In the genomic region with DNA sequence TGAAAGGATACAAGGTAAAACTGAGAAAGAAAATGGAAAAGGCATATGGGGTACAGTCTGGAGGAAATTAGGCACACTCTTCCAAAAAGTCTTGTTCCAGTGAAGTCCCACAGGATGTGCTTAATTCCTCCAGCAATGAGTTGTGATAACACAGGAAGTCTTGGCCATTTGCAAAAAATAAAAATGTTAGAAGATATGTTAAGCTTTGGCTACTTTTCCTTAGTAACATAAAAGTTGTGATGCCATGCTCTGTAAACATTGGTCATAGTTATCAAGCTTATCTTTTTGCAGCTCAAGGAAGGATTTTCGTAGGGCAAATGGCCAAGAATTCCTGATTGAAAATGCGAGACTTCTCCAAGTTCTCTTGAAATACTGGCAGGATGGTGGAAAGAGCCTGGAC, we compare ENCODE assay signal across 17 cellular contexts. TPM values are rescaled to one million over a fixed set of nuclear protein-coding genes. Genes with fewer than 3 reads are reported as not detected.
DNase-seq lines count a peak whose midpoint lies in the region; ATAC-seq and TF ChIP-seq lines count a peak whose summit lies in the region.
"Had no signal": no experiment of that assay in that cellular context is flagged by ENCODE, and none has a peak within 500 bp of the region (broad histone marks: within the 10 kb centered on the region; RNA-seq: fewer than 3 reads in every experiment).

No MANE protein-coding gene starts in this region.

- DNase-seq in M059J (ENCODE audit: low read depth) (peak; percentile 33), coronary artery (ENCODE audit: low spot score) (no peak), left ventricle myocardium inferior (no peak), retinal pigment epithelial cell (ENCODE audit: low read depth) (peak; percentile 35), foreskin keratinocyte (no peak), upper lobe of right lung (no peak)
- no peak for DNase-seq in stimulated activated CD4-positive, alpha-beta T cell treated with anti-CD3 and anti-CD28 coated beads, Interleukin-1b, Interleukin-23, amount 100 ng/mL, for 48 hours
- DNase-seq: CD4-positive, CD25-positive, alpha-beta regulatory T cell; DND-41; GF-D8; HCEC 1CT; NCI-H1048; NCI-H146; NCI-H2081 treated with DMSO at 0.1 percent for 48 hours; NCI-H524 treated with DMSO at 0.1 percent for 48 hours had no signal

- H3K4me1 ChIP-seq in left ventricle myocardium inferior: peaks cover 5% of the 10 kb centered on the region
- peaks cover 14% of the 10 kb centered on the region for H3K4me1 ChIP-seq in foreskin keratinocyte
- H3K4me1 ChIP-seq in upper lobe of right lung: no peaks in the 10 kb centered on the region

- peak overlapping the region; percentile 41 for H3K4me3 ChIP-seq in coronary artery
- no peak overlapping the region for H3K4me3 ChIP-seq in left ventricle myocardium inferior
- no peak overlapping the region for H3K4me3 ChIP-seq in retinal pigment epithelial cell (ENCODE audit: low read length)
- H3K4me3 ChIP-seq in upper lobe of right lung: no peak overlapping the region
- H3K4me3 ChIP-seq: K562 had no signal

- no peaks in the 10 kb centered on the region for H3K36me3 ChIP-seq in left ventricle myocardium inferior
- H3K36me3 ChIP-seq in upper lobe of right lung: no peaks in the 10 kb centered on the region

- TF ChIP-seq CTCF in coronary artery (IDR thresholded peaks at IDR 0.05) (no peak), left ventricle myocardium inferior (IDR thresholded peaks at IDR 0.05; ENCODE audit: borderline replicate concordance) (no peak), retinal pigment epithelial cell (conservative IDR thresholded peaks at IDR 0.05; ENCODE audit: low read depth, low read length) (no peak), foreskin keratinocyte (conservative IDR thresholded peaks at IDR 0.05) (no peak), upper lobe of right lung (IDR thresholded peaks at IDR 0.05) (no peak)

- H3K27me3 ChIP-seq in left ventricle myocardium inferior (ENCODE audit: low read depth): no peaks in the 10 kb centered on the region
- H3K27me3 ChIP-seq in foreskin keratinocyte: no peaks in the 10 kb centered on the region
- no peaks in the 10 kb centered on the region for H3K27me3 ChIP-seq in upper lobe of right lung

- H3K9me3 ChIP-seq in left ventricle myocardium inferior (replicated peaks) (no peaks in the 10 kb centered on the region), upper lobe of right lung (no peaks in the 10 kb centered on the region)

- ATAC-seq in foreskin keratinocyte: no peak
- ATAC-seq in upper lobe of right lung: no peak
- ATAC-seq: K562 had no signal

- H3K27ac ChIP-seq in coronary artery: peak overlapping the region in 1 of 2 donors; percentile 66
- H3K27ac ChIP-seq in left ventricle myocardium inferior (replicated peaks): peak overlapping the region; percentile 39
- H3K27ac ChIP-seq in foreskin keratinocyte: no peak overlapping the region
- no peak overlapping the region for H3K27ac ChIP-seq in upper lobe of right lung
- H3K27ac ChIP-seq: HL-60 had no signal

- intact Hi-C loops in left ventricle myocardium inferior (cut with micrococcal nuclease): no loop called here
- intact Hi-C loops in upper lobe of right lung (cut with DNase I): no loop called here

RNA-seq across cellular contexts. Expression of a gene that starts 26.4 kb away (rescaled TPM):
- 7.1 and 11.2 TPM in 2 replicates for total RNA-seq in M059J (2014; rRNA removed; shearing (Covaris generic))
- total RNA-seq in left ventricle myocardium inferior (4.2 TPM), foreskin keratinocyte (1.0 and 1.6 TPM in 2 replicates), upper lobe of right lung (1.9 TPM)
- polyA plus RNA-seq in foreskin keratinocyte: 0.66 and 0.87 TPM in 2 replicates

RNA-seq across cellular contexts. Expression of a gene that starts 26.8 kb away (rescaled TPM):
- 59.3 and 92.9 TPM in 2 replicates for total RNA-seq in M059J (2014; rRNA removed; shearing (Covaris generic))
- total RNA-seq in left ventricle myocardium inferior: 65.4 TPM
- 41.6 and 45.7 TPM in 2 replicates for total RNA-seq in foreskin keratinocyte
- polyA plus RNA-seq in foreskin keratinocyte: 15.8 and 21.7 TPM in 2 replicates
- 29.6 TPM for total RNA-seq in upper lobe of right lung

Comparison
In these comparisons a context has a peak if more than half of its experiments do, and no peak if none do; other contexts are left out.
1. DNase-seq: peak in M059J (single experiment) and retinal pigment epithelial cell (single experiment); none in coronary artery (single experiment), left ventricle myocardium inferior (single experiment), foreskin keratinocyte (0 of 2), stimulated activated CD4-positive, alpha-beta T cell treated with anti-CD3 and anti-CD28 coated beads, Interleukin-1b, Interleukin-23, amount 100 ng/mL, for 48 hours (single experiment) and upper lobe of right lung (single experiment).